ENCODE assay signal across 31 cellular contexts in the genomic region with DNA sequence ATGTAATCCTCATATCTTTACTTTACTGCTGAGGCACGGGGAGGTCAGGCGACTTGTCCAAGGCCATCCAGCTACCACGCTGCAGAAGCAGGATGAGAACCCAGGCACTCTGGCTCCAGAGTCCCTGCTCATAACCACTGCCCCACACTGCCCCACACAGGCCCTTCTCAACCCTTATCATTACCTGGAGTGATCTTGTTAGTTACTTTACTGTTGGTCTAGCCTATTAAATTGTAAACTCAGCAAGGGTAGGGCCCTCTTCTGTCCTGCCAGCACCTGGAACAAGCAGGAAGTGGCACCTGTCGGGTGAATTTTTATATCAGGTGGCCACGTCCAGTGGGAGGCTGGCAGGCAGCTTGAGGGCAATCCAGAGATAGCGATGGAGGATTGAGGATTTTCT. TPM values are rescaled to one million over a fixed set of nuclear protein-coding genes. Genes with fewer than 3 reads are reported as not detected.
"Had no signal": no experiment of that assay in that cellular context is flagged by ENCODE, and none has a peak within 500 bp of the region (broad histone marks: within the 10 kb centered on the region; RNA-seq: fewer than 3 reads in every experiment).

No MANE protein-coding gene starts in this region.

- H3K4me1 ChIP-seq: heart left ventricle, psoas muscle, right lobe of liver had no signal

- DNase-seq: cerebellar nuclear complex; effector CD4-positive, alpha-beta T cell; endodermal cell; foreskin melanocyte; hippocampal formation; mesendoderm; naive thymus-derived CD4-positive, alpha-beta T cell; retina; spleen; stimulated activated CD4-positive, alpha-beta T cell treated with anti-CD3 and anti-CD28 coated beads, Interleukin-15, amount 100 ng/mL, for 24 hours; stimulated activated CD4-positive, alpha-beta T cell treated with anti-CD3 and anti-CD28 coated beads, Interleukin-1b, Interleukin-23, amount 100 ng/mL, for 48 hours; stimulated activated CD4-positive, alpha-beta T cell treated with anti-CD3 and anti-CD28 coated beads, Interleukin-4, amount 100 ng/mL, for 24 hours; trophoblast cell had no signal

- H3K27me3 ChIP-seq: right lobe of liver had no signal

- H3K27ac ChIP-seq: coronary artery, heart left ventricle, neutrophil, psoas muscle, right lobe of liver, spleen, thoracic aorta had no signal

- ATAC-seq: heart left ventricle; naive thymus-derived CD4-positive, alpha-beta T cell; psoas muscle; right lobe of liver; stimulated activated memory B cell treated with anti-CD40 and anti-IgM and Interleukin-4, amounts not matched to agents 10 μg/mL and 1 μg/mL and 100 μg/mL, for 72 hours had no signal

- FAIRE-seq: endothelial cell of umbilical vein, islet of Langerhans, urothelium cell line had no signal

- H3K36me3 ChIP-seq: heart left ventricle, neutrophil, right lobe of liver, spleen, thoracic aorta had no signal

- H3K4me3 ChIP-seq: coronary artery, heart left ventricle, psoas muscle, right lobe of liver, spleen, thoracic aorta had no signal

- H3K9me3 ChIP-seq: heart left ventricle, neutrophil, psoas muscle, right lobe of liver, spleen, thoracic aorta had no signal

RNA-seq across cellular contexts. Expression of gene FAIM2, which starts 12.2 kb away (rescaled TPM):
- total RNA-seq: dermis microvascular lymphatic vessel endothelial cell, endodermal cell, endothelial cell of umbilical vein, lung microvascular endothelial cell had no signal
- polyA plus RNA-seq: naive thymus-derived CD4-positive, alpha-beta T cell had no signal

RNA-seq across cellular contexts. Expression of gene AQP2, which starts 59.1 kb away (rescaled TPM):
- total RNA-seq: dermis microvascular lymphatic vessel endothelial cell; endodermal cell; endothelial cell of umbilical vein; heart left ventricle; liver; lung microvascular endothelial cell; naive thymus-derived CD4-positive, alpha-beta T cell; osteoblast; psoas muscle; right lobe of liver; skeletal muscle tissue; spleen; subcutaneous adipose tissue had no signal
- polyA plus RNA-seq: endothelial cell of umbilical vein; esophagus; heart left ventricle; liver; naive thymus-derived CD4-positive, alpha-beta T cell; neural cell; psoas muscle; spleen had no signal
